8 cellular contexts compared by ENCODE assay signal in the genomic region with DNA sequence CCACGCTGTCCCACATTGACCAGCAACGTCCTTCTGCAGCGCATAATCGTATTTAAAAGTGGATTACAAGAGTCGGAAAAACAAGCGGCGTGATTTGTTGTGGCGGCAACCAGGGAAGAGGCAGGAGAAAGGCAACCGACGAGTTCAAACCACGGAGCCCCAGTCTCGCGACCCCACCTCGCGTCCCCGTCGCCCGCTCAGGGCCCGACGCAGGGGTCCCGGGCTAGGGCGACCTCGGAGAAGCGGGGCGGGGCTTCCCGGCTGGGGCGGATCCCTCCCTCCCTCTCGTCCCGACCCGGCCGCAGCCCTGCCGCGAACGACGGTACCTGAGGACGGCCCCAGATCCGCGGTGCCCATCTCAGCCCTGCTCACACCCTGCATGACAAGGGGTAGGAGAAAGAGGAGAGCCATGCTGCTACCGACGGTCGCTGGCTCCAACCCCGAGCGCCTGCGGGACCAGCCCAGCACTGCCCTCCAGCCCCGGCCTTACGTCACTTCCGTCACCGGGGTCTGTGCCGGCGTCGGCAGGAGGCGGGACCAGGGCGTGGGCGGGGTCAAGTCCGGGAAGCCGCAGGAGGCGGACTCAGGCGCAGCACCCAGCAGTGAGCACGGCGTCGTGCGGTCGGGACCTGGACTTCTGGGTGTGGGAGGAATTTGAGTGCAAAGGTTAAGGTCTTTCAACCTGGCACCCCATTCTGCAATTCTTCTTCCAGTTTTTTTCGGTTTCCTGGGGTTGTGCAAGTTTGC. TPM values are rescaled to one million over a fixed set of nuclear protein-coding genes. Genes with fewer than 3 reads are reported as not detected.
DNase-seq lines count a peak whose midpoint lies in the region; ATAC-seq and TF ChIP-seq lines count a peak whose summit lies in the region.

IFNGR1 (minus strand) TSS at position 469 of the 747 bp plus-strand sequence; CDS start at position 411, 58 bp downstream.

- H3K9ac ChIP-seq in trophoblast cell (ENCODE audit: low read length), result peak within 1 kb of the TSS; percentile 97

- H2BK12ac ChIP-seq in trophoblast cell (ENCODE audit: low read length), result peak within 1 kb of the TSS; percentile 61

- peak within 1 kb of the TSS; percentile 94 for H3K4me2 ChIP-seq in trophoblast cell (ENCODE audit: low read length)

- peak within 1 kb of the TSS; percentile 76 for H3K4ac ChIP-seq in trophoblast cell (ENCODE audit: low read depth, low read length)

- H4K12ac ChIP-seq in trophoblast cell (ENCODE audit: low read depth, low read length), result peak within 1 kb of the TSS; percentile 93

- peak within 1 kb of the TSS; percentile 96 for H4K91ac ChIP-seq in trophoblast cell (ENCODE audit: low read depth, low read length)

- H3K9me3 ChIP-seq in adrenal gland (replicated peaks in 1 of 3) (no peaks in the 10 kb centered on the region), cardiac muscle cell (ENCODE audit: low read depth) (no peaks in the 10 kb centered on the region), trophoblast cell (ENCODE audit: insufficient read depth, low read depth, low read length) (no peaks in the 10 kb centered on the region), tibial nerve (no peaks in the 10 kb centered on the region)

- H3K36me3 ChIP-seq in adrenal gland (replicated peaks in 1 of 2), result no peaks in the 10 kb centered on the region
- no peaks in the 10 kb centered on the region for H3K36me3 ChIP-seq in cardiac muscle cell
- H3K36me3 ChIP-seq in trophoblast cell (ENCODE audit: control insufficient read depth in 1 of 2, insufficient read depth in 2 of 2, low read length in 2 of 2), result no peaks in the 10 kb centered on the region
- H3K36me3 ChIP-seq in tibial nerve, result no peaks in the 10 kb centered on the region

- TF ChIP-seq POLR2A in adrenal gland (IDR thresholded peaks at IDR 0.05), result peak; percentile 95 to 98
- TF ChIP-seq POLR2A in tibial nerve (IDR thresholded peaks at IDR 0.05), result peak; percentile 92 to 98

- peak within 1 kb of the TSS; percentile 100 for H3K18ac ChIP-seq in trophoblast cell (ENCODE audit: low read length)

- peak within 1 kb of the TSS; percentile 60 for H2AK5ac ChIP-seq in trophoblast cell (ENCODE audit: low read length)

- H3K4me3 ChIP-seq in adrenal gland (peak within 1 kb of the TSS; percentile 39 to 98 (median 86)), cardiac muscle cell (peak within 1 kb of the TSS; percentile 49), trophoblast cell (ENCODE audit: low read depth, low read length) (peak within 1 kb of the TSS; percentile 100), tibial nerve (peak within 1 kb of the TSS; percentile 77 to 100 (median 85))

- H3K27me3 ChIP-seq in adrenal gland, result no peaks in the 10 kb centered on the region
- no peaks in the 10 kb centered on the region for H3K27me3 ChIP-seq in cardiac muscle cell
- H3K27me3 ChIP-seq in trophoblast cell (ENCODE audit: insufficient read depth, low read length), result no peaks in the 10 kb centered on the region
- no peaks in the 10 kb centered on the region for H3K27me3 ChIP-seq in tibial nerve

- peaks cover 20% of the 10 kb centered on the region for H3K79me2 ChIP-seq in trophoblast cell (ENCODE audit: control insufficient read depth, insufficient read depth, low read length, poor library complexity)

- WGBS in adrenal gland, 4 donors, result 0 to 1% (median 0%) methylated on average over 22 to 64 of the region's 64 CpGs
- WGBS in trophoblast cell (ENCODE audit: extremely low coverage, insufficient coverage, insufficient read length), result no CpG with 5 or more reads among the region's 64 CpGs
- 0% methylated on average over 37 to 57 of the region's 64 CpGs for WGBS in tibial nerve, 2 donors

- peak; percentile 78 for ATAC-seq in HG02870 (IDR thresholded peaks at IDR 0.05; ENCODE audit: unreplicated experiment)

- peak; percentile 89 to 99 for TF ChIP-seq EP300 in tibial nerve (IDR thresholded peaks at IDR 0.05)

- peak within 1 kb of the TSS; percentile 98 for H2BK5ac ChIP-seq in trophoblast cell (ENCODE audit: low read depth, low read length, poor library complexity)

- H4K8ac ChIP-seq in trophoblast cell (ENCODE audit: low read depth, low read length), result peak within 1 kb of the TSS; percentile 99

- peaks cover 13% of the 10 kb centered on the region for H3K79me1 ChIP-seq in trophoblast cell (ENCODE audit: low read length)

- in situ Hi-C loops in GM13977 (cut with MboI; ENCODE audit: low pct_unique_long_range_greater_than_20kb, low sequenced_read_pairs, unreplicated experiment), result no loop called here

- H3K4me1 ChIP-seq in adrenal gland (replicated peaks in 1 of 2) (peaks cover 13 to 71% of the 10 kb centered on the region in 2 donors), cardiac muscle cell (ENCODE audit: low read depth) (peaks cover 25% of the 10 kb centered on the region), trophoblast cell (ENCODE audit: control insufficient read depth in 1 of 2, insufficient read depth in 2 of 2, low read length in 2 of 2) (peaks cover 6 to 9% of the 10 kb centered on the region in 2 experiments), tibial nerve (peaks cover 0 to 83% (median 26%) of the 10 kb centered on the region in 4 donors)

- H2AFZ ChIP-seq in trophoblast cell (ENCODE audit: insufficient read depth, low read length, poor library complexity), result peak within 1 kb of the TSS; percentile 97

- intact Hi-C loops in T-helper 1 cell treated with Interleukin-12 subunit alpha and Interleukin-12 subunit beta and Interleukin-4 antibody, amounts not matched to agents 30 ng/mL and 1 ng/mL, for 36 hours (cut with micrococcal nuclease), result loop anchor here (1.0 to 10.0 kb wide), 14 partner anchors 15 to 1183 kb away; partner anchors contain the start of genes BCLAF1, HEBP2 and PEX7
- intact Hi-C loops in adrenal gland (cut with DNase I), result no loop called here

- DNase-seq in GM13977 (ENCODE audit: low spot score) (peak; percentile 90), NCI-H1694 (lab: John Stamatoyannopoulos, UW) (peak; percentile 42), adrenal gland (peak; percentile 97 to 99 (median 98)), cardiac muscle cell (ENCODE audit: low read depth in 1 of 2, low spot score in 1 of 2) (peak; percentile 96), trophoblast cell (peak; percentile 94 to 96), tibial nerve (ENCODE audit: low spot score in 2 of 2) (peak; percentile 95)

- TF ChIP-seq CTCF in GM13977 (IDR thresholded peaks at IDR 0.05; ENCODE audit: extremely low read depth, insufficient read depth, missing control alignments) (no peak), adrenal gland (IDR thresholded peaks at IDR 0.05) (peak in 1 of 6 experiments; percentile 3), cardiac muscle cell (IDR thresholded peaks at IDR 0.05; ENCODE audit: low read depth, low read length) (no peak), tibial nerve (IDR thresholded peaks at IDR 0.05) (peak in 1 of 5 experiments; percentile 32)

- H3K14ac ChIP-seq in trophoblast cell (ENCODE audit: low read length), result peak within 1 kb of the TSS; percentile 99

- H3K23ac ChIP-seq in trophoblast cell (ENCODE audit: low read length), result no peak within 1 kb of the TSS

- peak within 1 kb of the TSS; percentile 98 for H2BK120ac ChIP-seq in trophoblast cell (ENCODE audit: insufficient read depth, low read length, poor library complexity)

- H3K27ac ChIP-seq in adrenal gland (peak within 1 kb of the TSS; percentile 97 to 100 (median 99)), cardiac muscle cell (peak within 1 kb of the TSS; percentile 85), trophoblast cell (ENCODE audit: low read depth, low read length) (peak within 1 kb of the TSS; percentile 94), tibial nerve (peak within 1 kb of the TSS; percentile 95 to 99 (median 97))

RNA-seq across cellular contexts. Expression of gene IFNGR1, which starts in this region (rescaled TPM):
- 39.2 and 39.8 TPM in 2 replicates for total RNA-seq in T-helper 1 cell treated with Interleukin-12 subunit alpha and Interleukin-12 subunit beta and Interleukin-4 antibody, amounts not matched to agents 30 ng/mL and 1 ng/mL, for 36 hours
- total RNA-seq in adrenal gland, result 100 to 1,000 TPM in 1 of 8 donors, 10 to 100 TPM in 7; 55.5 to 104 (median 73.3) TPM
- 100 to 1,000 TPM in 1 of 3 donors, 10 to 100 TPM in 2; 61.5 to 110 (median 65.0) TPM for polyA plus RNA-seq in adrenal gland
- total RNA-seq in cardiac muscle cell, result 19.2 and 23.2 TPM in 2 replicates
- 36.9 and 38.4 TPM in 2 replicates for polyA plus RNA-seq in cardiac muscle cell
- polyA plus RNA-seq in trophoblast cell (2013), result 58.0 and 62.9 TPM in 2 replicates
- total RNA-seq in tibial nerve, result 100 to 1,000 TPM in 1 of 4 donors, 10 to 100 TPM in 3; 73.8 to 125 (median 97.8) TPM

Comparison
In these comparisons a context has a peak if more than half of its experiments do, and no peak if none do; other contexts are left out.
1. Peak in every context shown above with its lines: DNase-seq, ATAC-seq, H3K4me3 ChIP-seq and H3K27ac ChIP-seq.
2. DNase-seq: peak in every context shown above with its lines; median percentile 98 in adrenal gland; 96 in cardiac muscle cell; 95 in trophoblast cell; 95 in tibial nerve; 90 in GM13977; 42 in NCI-H1694.
3. H3K4me3 ChIP-seq: peak in every context shown above with its lines; median percentile 100 in trophoblast cell; 86 in adrenal gland; 85 in tibial nerve; 49 in cardiac muscle cell.